Comparison of ENCODE assay signal across 23 cellular contexts in genomic region chr4:71277353-71277752, GRCh38.
DNase-seq lines count a peak whose midpoint lies in the region; ATAC-seq, FAIRE-seq and TF ChIP-seq lines count a peak whose summit lies in the region.
"Had no signal": no experiment of that assay in that cellular context is flagged by ENCODE, and none has a peak within 500 bp of the region (broad histone marks: within the 10 kb centered on the region; RNA-seq: fewer than 3 reads in every experiment).

No MANE protein-coding gene starts in this region.

- no peaks in the 10 kb centered on the region for H4K20me1 ChIP-seq in GM12878 (ENCODE audit: control insufficient read depth, insufficient read depth)

- CTCF ChIA-PET in GM12878 (lab: Yijun Ruan, JAX): no interaction called here

- TF ChIP-seq POLR2A in GM12878 (IDR thresholded peaks at IDR 0.05; ENCODE audit: low read depth, low read length): no peak

- intact Hi-C loops in natural killer cell (cut with micrococcal nuclease): no loop called here
- intact Hi-C loops in GM12878 (cut with micrococcal nuclease; ENCODE audit: unreplicated experiment): no loop called here

- H3K27me3 Mint-ChIP-seq in natural killer cell (ENCODE audit: low read depth in 2 of 2) (no peaks in the 10 kb centered on the region), progenitor cell of endocrine pancreas (no peaks in the 10 kb centered on the region)
- no peaks in the 10 kb centered on the region for H3K27me3 Mint-ChIP-seq in natural killer cell treated with Interleukin-12 subunit alpha and Interleukin-12 subunit beta and Interleukin-15 and Interleukin-18, amount 100 ng/mL, for 72 hours
- H3K27me3 Mint-ChIP-seq: CD4-positive, alpha-beta memory T cell had no signal

- H3K27ac Mint-ChIP-seq in natural killer cell (peak overlapping the region; percentile 21 to 35), progenitor cell of endocrine pancreas (peak overlapping the region; percentile 82)
- peak overlapping the region in 1 of 2 donors; percentile 28 for H3K27ac Mint-ChIP-seq in natural killer cell treated with Interleukin-12 subunit alpha and Interleukin-12 subunit beta and Interleukin-15 and Interleukin-18, amount 100 ng/mL, for 72 hours

- H3K27me3 ChIP-seq in GM12878 (replicated peaks in 1 of 2; ENCODE audit: control insufficient read depth in 2 of 2, insufficient read depth in 2 of 2, low read length in 1 of 2): no peaks in the 10 kb centered on the region; a peak in 1 of 4 replicates
- no peaks in the 10 kb centered on the region for H3K27me3 ChIP-seq in brain microvascular endothelial cell (replicated peaks)

- TF ChIP-seq RAD21 in GM12878 (IDR thresholded peaks at IDR 0.05; ENCODE audit: insufficient read depth, low read depth, low read length): no peak

- H3K9me3 Mint-ChIP-seq in natural killer cell (peaks cover 0 to 3% of the 10 kb centered on the region in 2 donors), progenitor cell of endocrine pancreas (ENCODE audit: low read depth) (no peaks in the 10 kb centered on the region)
- H3K9me3 Mint-ChIP-seq in natural killer cell treated with Interleukin-12 subunit alpha and Interleukin-12 subunit beta and Interleukin-15 and Interleukin-18, amount 100 ng/mL, for 72 hours: no peaks in the 10 kb centered on the region

- H3K36me3 ChIP-seq in GM12878 (ENCODE audit: control insufficient read depth in 2 of 2, insufficient read depth in 2 of 2, low read length in 1 of 2) (no peaks in the 10 kb centered on the region), brain microvascular endothelial cell (replicated peaks) (no peaks in the 10 kb centered on the region)

- H3K4me3 Mint-ChIP-seq in natural killer cell: peak overlapping the region; percentile 11
- no peak overlapping the region for H3K4me3 Mint-ChIP-seq in natural killer cell treated with Interleukin-12 subunit alpha and Interleukin-12 subunit beta and Interleukin-15 and Interleukin-18, amount 100 ng/mL, for 72 hours
- H3K4me3 Mint-ChIP-seq in progenitor cell of endocrine pancreas (ENCODE audit: low read depth): no peak overlapping the region

- H3K4me2 ChIP-seq in GM12878 (ENCODE audit: control insufficient read depth, insufficient read depth): no peak overlapping the region
- H3K4me2 ChIP-seq: A549 had no signal

- H3K27ac ChIP-seq in GM12878 (ENCODE audit: control insufficient read depth, insufficient read depth) (no peak overlapping the region), brain microvascular endothelial cell (no peak overlapping the region)
- H3K27ac ChIP-seq: A549, GM23248 had no signal

- FAIRE-seq in GM12878 (lab: Jason Lieb, UNC): no peak
- FAIRE-seq: A549, GM12892, GM19239, H1 had no signal

- H3K4me1 Mint-ChIP-seq in natural killer cell (peaks cover 31 to 40% of the 10 kb centered on the region in 2 donors), progenitor cell of endocrine pancreas (ENCODE audit: low read depth) (peaks cover 22% of the 10 kb centered on the region)
- peaks cover 22 to 23% of the 10 kb centered on the region in 2 donors for H3K4me1 Mint-ChIP-seq in natural killer cell treated with Interleukin-12 subunit alpha and Interleukin-12 subunit beta and Interleukin-15 and Interleukin-18, amount 100 ng/mL, for 72 hours (ENCODE audit: low read depth in 2 of 2)

- H3K9ac ChIP-seq in GM12878 (ENCODE audit: control insufficient read depth, insufficient read depth, low read length): no peak overlapping the region
- H3K9ac ChIP-seq: GM23248 had no signal

- in situ Hi-C loops in GM12878 (cut with MboI): no loop called here
- in situ Hi-C loops in brain microvascular endothelial cell (cut with HindIII; ENCODE audit: low pct_ligation_motif_present, low sequenced_read_pairs): no loop called here

- SMC1A ChIA-PET in GM12878 (lab: Charles Lee; ENCODE audit: uncharacterized antibody, unreplicated experiment): no interaction called here

- ATAC-seq in natural killer cell (no peak), GM12878 (no peak)
- no peak for ATAC-seq in natural killer cell treated with Interleukin-12 subunit alpha and Interleukin-12 subunit beta and Interleukin-15 and Interleukin-18, amount 100 ng/mL, for 72 hours
- ATAC-seq: A549 had no signal

- 89% methylated on average over 1 of the region's 1 CpG for WGBS in GM12878 (ENCODE audit: insufficient coverage, insufficient replicate concordance, low lambda C conversion rate, missing lambda C conversion rate)

- POLR2A ChIA-PET in GM12878 (lab: Charles Lee): no interaction called here

- no peak overlapping the region for H2AFZ ChIP-seq in GM12878 (ENCODE audit: control insufficient read depth, low read depth, low read length)
- H2AFZ ChIP-seq: GM23248 had no signal

- no peak for TF ChIP-seq EP300 in GM12878 (IDR thresholded peaks at IDR 0.05; ENCODE audit: borderline replicate concordance in 1 of 2, control insufficient read depth in 1 of 2, low read depth in 2 of 2, low read length in 2 of 2)

- no peak overlapping the region for H3K4me3 ChIP-seq in GM12878
- H3K4me3 ChIP-seq in brain microvascular endothelial cell (ENCODE audit: low read depth, low read length): no peak overlapping the region
- H3K4me3 ChIP-seq: A549, GM23248 had no signal

- no peaks in the 10 kb centered on the region for H3K36me3 Mint-ChIP-seq in natural killer cell
- H3K36me3 Mint-ChIP-seq in natural killer cell treated with Interleukin-12 subunit alpha and Interleukin-12 subunit beta and Interleukin-15 and Interleukin-18, amount 100 ng/mL, for 72 hours: no peaks in the 10 kb centered on the region
- peaks cover 28% of the 10 kb centered on the region for H3K36me3 Mint-ChIP-seq in progenitor cell of endocrine pancreas (ENCODE audit: insufficient read depth)
- H3K36me3 Mint-ChIP-seq: CD4-positive, alpha-beta memory T cell had no signal

- H3K9me3 ChIP-seq in GM12878 (replicated peaks; ENCODE audit: control insufficient read depth, insufficient read depth, low read length): no peaks in the 10 kb centered on the region
- H3K9me3 ChIP-seq: A549 had no signal

- no peaks in the 10 kb centered on the region for H3K79me2 ChIP-seq in GM12878 (ENCODE audit: control insufficient read depth, insufficient read depth, low read length)

- H3K4me1 ChIP-seq in GM12878 (ENCODE audit: control insufficient read depth, insufficient read depth, low read length): peaks cover 3% of the 10 kb centered on the region; the same call in 1 of the 2 replicates
- H3K4me1 ChIP-seq: A549 had no signal

- no peak for DNase-seq in natural killer cell
- no peak for DNase-seq in natural killer cell treated with Interleukin-12 subunit alpha and Interleukin-12 subunit beta and Interleukin-15 and Interleukin-18, amount 100 ng/mL, for 72 hours (ENCODE audit: low spot score)
- DNase-seq in GM12878 (ENCODE audit: low read depth, low spot score): no peak
- no peak for DNase-seq in progenitor cell of endocrine pancreas (ENCODE audit: low spot score, unreplicated experiment)
- no peak for DNase-seq in SIG-M5 (lab: John Stamatoyannopoulos, UW)
- DNase-seq in brain microvascular endothelial cell: no peak
- DNase-seq: 8988T; ACHN; AML-193; C1 segment of cervical spinal cord; Calu3; CD4-positive, alpha-beta memory T cell; COR-L47; DMS53; DMS79 treated with DMSO at 0.1 percent for 48 hours; GF-D8; GM23248; H7; HCEC 1CT had no signal

- RAD21 ChIA-PET in GM12878 (lab: Charles Lee; ENCODE audit: unreplicated experiment): no interaction called here

- no TSS peak for BruUV-seq in GM12878 (replicated peaks; lab: Mats Ljungman, UMichigan)

- TF ChIP-seq CTCF in natural killer cell (IDR thresholded peaks at IDR 0.05) (no peak), GM12878 (IDR thresholded peaks at IDR 0.05 in 2 of 3, conservative IDR thresholded peaks at IDR 0.05 in 1 of 3; ENCODE audit: control insufficient read depth in 2 of 3, extremely low read depth in 1 of 3, insufficient read depth in 1 of 3, low read depth in 3 of 3, low read length in 3 of 3) (no peak), progenitor cell of endocrine pancreas (IDR thresholded peaks at IDR 0.05; ENCODE audit: unreplicated experiment) (no peak), brain microvascular endothelial cell (IDR thresholded peaks at IDR 0.05; ENCODE audit: low read depth, low read length, missing control alignments) (no peak)

TF ChIP-seq in GM12878, 131 proteins besides CTCF, POLR2A, EP300 and RAD21:
- no peak for TF ChIP-seq HDGF (IDR thresholded peaks at IDR 0.05)
- TF ChIP-seq YBX1 (IDR thresholded peaks at IDR 0.05): 0 out of 2 replicates have a peak, but pooled peaks have one; percentile 25
- TF ChIP-seq BCLAF1 (IDR thresholded peaks at IDR 0.05): no peak
